20 cellular contexts compared by ENCODE assay signal in the genomic region with DNA sequence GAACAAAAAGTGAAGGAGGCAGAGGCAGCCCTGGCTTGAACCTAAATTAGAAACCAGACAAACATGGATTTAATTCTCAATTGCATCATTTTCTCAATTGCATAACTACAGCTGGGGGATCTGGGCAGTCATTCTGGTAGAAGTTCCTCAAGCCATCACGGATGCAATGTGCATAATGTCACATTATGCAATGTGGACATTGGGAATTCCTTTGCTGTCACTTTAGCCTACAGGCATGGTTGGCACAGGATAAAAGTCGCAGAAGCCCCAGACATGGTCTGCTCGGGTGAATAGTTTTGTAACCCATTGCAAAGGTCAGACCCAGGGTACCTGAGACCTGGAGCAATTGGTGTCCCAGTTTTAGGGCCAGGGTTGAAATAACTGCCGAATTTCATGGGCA.
"Had no signal": no experiment of that assay in that cellular context is flagged by ENCODE, and none has a peak within 500 bp of the region (broad histone marks: within the 10 kb centered on the region; RNA-seq: fewer than 3 reads in every experiment).

No MANE protein-coding gene starts in this region.

- H3K4me3 ChIP-seq: heart right ventricle, neural progenitor cell, spleen, thoracic aorta, upper lobe of right lung had no signal

- H3K4me2 ChIP-seq: neural progenitor cell had no signal

- H2AFZ ChIP-seq: neural progenitor cell had no signal

- ATAC-seq: activated CD8-positive, alpha-beta T cell treated with anti-CD3 and anti-CD28 coated beads, Interleukin-2, amount 10 ng/mL, durations not matched to agents 7 days and 5 days; activated naive CD8-positive, alpha-beta T cell treated with anti-CD3 and anti-CD28 coated beads, Interleukin-2, amount 50 U/mL, for 24 hours; left colon; naive thymus-derived CD8-positive, alpha-beta T cell; upper lobe of right lung had no signal

- DNase-seq: activated CD4-positive, alpha-beta T cell treated with anti-CD3 and anti-CD28 coated beads, Interleukin-2, amount 10 ng/mL, durations not matched to agents 7 days and 5 days; activated CD4-positive, CD25-positive, alpha-beta regulatory T cell treated with anti-CD3 and anti-CD28 coated beads, Interleukin-2, amount 50 U/mL, for 72 hours; activated CD8-positive, alpha-beta T cell treated with anti-CD3 and anti-CD28 coated beads, Interleukin-2, amount 10 ng/mL, durations not matched to agents 7 days and 5 days; activated gamma-delta T cell; activated naive CD4-positive, alpha-beta T cell treated with anti-CD3 and anti-CD28 coated beads, Interleukin-2, amount 50 U/mL, for 16 hours; activated naive CD8-positive, alpha-beta T cell treated with anti-CD3 and anti-CD28 coated beads, Interleukin-2, amount 50 U/mL, for 24 hours; heart right ventricle; left colon; naive thymus-derived CD8-positive, alpha-beta T cell; posterior cingulate gyrus; spleen; stimulated activated CD4-positive, alpha-beta T cell treated with anti-CD3 and anti-CD28 coated beads, Interleukin-4, amount 100 ng/mL, for 1 hour; stimulated activated naive CD4-positive, alpha-beta T cell; T-helper 2 cell; upper lobe of right lung had no signal

- H3K27ac ChIP-seq: epithelial cell of prostate, neural progenitor cell, spleen, upper lobe of right lung, VCaP had no signal

- H3K36me3 ChIP-seq: heart right ventricle, neural progenitor cell, spleen, thoracic aorta, upper lobe of right lung had no signal

- H3K4me1 ChIP-seq: heart right ventricle, neural progenitor cell, spleen had no signal

- H3K27me3 ChIP-seq: neural progenitor cell, spleen, upper lobe of right lung had no signal

- FAIRE-seq: keratinocyte had no signal

- H3K9me3 ChIP-seq: thoracic aorta, upper lobe of right lung had no signal
